Comparison of ENCODE assay signal across 7 cellular contexts in the genomic region with DNA sequence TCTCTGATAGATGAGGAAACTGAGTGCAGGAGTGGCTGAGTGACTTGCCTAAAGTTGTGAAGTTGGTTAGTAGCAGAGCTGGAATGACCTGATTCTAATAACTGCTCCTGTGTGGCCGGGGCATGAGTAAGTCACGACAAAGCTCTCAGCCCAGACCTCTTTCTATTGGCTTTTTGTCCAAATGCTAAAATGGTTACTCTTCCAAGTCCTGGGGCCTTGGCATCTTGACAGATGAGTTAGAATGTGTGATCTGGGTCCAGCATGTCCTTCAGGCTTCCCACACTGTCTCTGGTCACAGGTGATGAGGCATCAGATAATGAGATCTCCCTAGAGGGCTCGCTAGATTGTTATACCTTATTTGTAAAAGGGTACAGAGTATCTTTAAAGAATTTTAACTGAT.
A peak's percentile ranks its signal among the peaks of the same experiment; 100 is the strongest.
DNase-seq lines count a peak whose midpoint lies in the region; FAIRE-seq and TF ChIP-seq lines count a peak whose summit lies in the region.
"Not testable (repeated sequence)": the region's sequence is repeated elsewhere in the genome, so short reads cannot be mapped to it uniquely, and the experiment has no call there.

No MANE protein-coding gene starts in this region.

- TF ChIP-seq CTCF in astrocyte (IDR thresholded peaks at IDR 0.05; ENCODE audit: insufficient read depth, low read depth, low read length); epithelial cell of esophagus (IDR thresholded peaks at IDR 0.05; ENCODE audit: insufficient read depth, low read depth, low read length, missing control alignments); keratinocyte (optimal IDR thresholded peaks at IDR 0.05 in 1 of 3, IDR thresholded peaks at IDR 0.05 in 1 of 3, conservative IDR thresholded peaks at IDR 0.05 in 1 of 3; ENCODE audit: extremely low read depth in 1 of 3, insufficient read depth in 2 of 3, low read length in 3 of 3); smooth muscle cell (IDR thresholded peaks at IDR 0.05; ENCODE audit: borderline replicate concordance, insufficient read depth, poor library complexity, severe bottlenecking): not testable (repeated sequence)

- H3K4me3 Mint-ChIP-seq in astrocyte (ENCODE audit: unreplicated experiment) = not testable (repeated sequence)

- DNase-seq in ELF-1 (ENCODE audit: low read depth, low spot score) = peak; percentile 24
- not testable (repeated sequence) for DNase-seq in H54 (ENCODE audit: insufficient read length, low spot score); keratinocyte (ENCODE audit: low read depth, low spot score); smooth muscle cell (lab: John Stamatoyannopoulos, UW; ENCODE audit: unreplicated experiment)
- peak; percentile 28 for DNase-seq in MG63
- DNase-seq in astrocyte (ENCODE audit: low read depth) = peak; percentile 11
- DNase-seq in epithelial cell of esophagus (ENCODE audit: low read depth) = peak; percentile 38

- H3K27me3 ChIP-seq in MG63; astrocyte (ENCODE audit: insufficient read depth, low read length); keratinocyte (ENCODE audit: control insufficient read depth, extremely low read depth, insufficient read depth, low read length); smooth muscle cell (ENCODE audit: low read depth): not testable (repeated sequence)

- H3K9me1 ChIP-seq in keratinocyte (ENCODE audit: control insufficient read depth, extremely low read depth, insufficient read depth, low read length) = not testable (repeated sequence)

- not testable (repeated sequence) for H3K27ac ChIP-seq in astrocyte (ENCODE audit: low read depth, low read length); keratinocyte (ENCODE audit: control insufficient read depth, insufficient read depth, low read length)
- peak overlapping the region; percentile 33 for H3K27ac ChIP-seq in smooth muscle cell (ENCODE audit: low read depth)

- not testable (repeated sequence) for H3K36me3 Mint-ChIP-seq in astrocyte (ENCODE audit: low read depth, unreplicated experiment)

- dilution Hi-C loops in keratinocyte (cut with MboI; ENCODE audit: extremely low pct_ligation_motif_present, low sequenced_read_pairs) = not testable (repeated sequence)

- not testable (repeated sequence) for H2AFZ ChIP-seq in astrocyte (ENCODE audit: low read depth, low read length); keratinocyte (ENCODE audit: control insufficient read depth, low read length); smooth muscle cell (ENCODE audit: low read depth)

- H3K36me3 ChIP-seq in MG63; astrocyte (ENCODE audit: insufficient read depth, low read length); keratinocyte (ENCODE audit: control insufficient read depth in 2 of 2, extremely low read depth in 1 of 2, insufficient read depth in 2 of 2, low read length in 2 of 2); smooth muscle cell (ENCODE audit: low read depth): not testable (repeated sequence)

- not testable (repeated sequence) for H3K9me3 Mint-ChIP-seq in astrocyte (ENCODE audit: unreplicated experiment)

- H4K20me1 ChIP-seq in astrocyte (ENCODE audit: insufficient read depth, low read length); keratinocyte (ENCODE audit: control insufficient read depth, extremely low read depth, insufficient read depth, low read length); smooth muscle cell (ENCODE audit: low read depth): not testable (repeated sequence)

- H3K4me2 ChIP-seq in astrocyte (ENCODE audit: low read length); keratinocyte (ENCODE audit: control insufficient read depth, extremely low read depth, insufficient read depth, low read depth, low read length); smooth muscle cell: not testable (repeated sequence)

- 70% methylated on average over 3 of the region's 3 CpGs for WGBS in smooth muscle cell (ENCODE audit: low lambda C conversion rate)

- not testable (repeated sequence) for H3K9ac ChIP-seq in astrocyte (ENCODE audit: low read length); keratinocyte (ENCODE audit: control insufficient read depth, extremely low read depth, insufficient read depth, low read length); smooth muscle cell (ENCODE audit: low read depth)

- FAIRE-seq in H54 (lab: Jason Lieb, UNC) (peak; percentile 94), keratinocyte (lab: Jason Lieb, UNC) (peak; percentile 73)
- not testable (repeated sequence) for FAIRE-seq in astrocyte (lab: Jason Lieb, UNC)

- H3K27ac Mint-ChIP-seq in astrocyte (ENCODE audit: unreplicated experiment) = peak overlapping the region; percentile 2

- H3F3A ChIP-seq in smooth muscle cell (ENCODE audit: low read depth) = not testable (repeated sequence)

- not testable (repeated sequence) for H3K4me1 Mint-ChIP-seq in astrocyte (ENCODE audit: low read depth, unreplicated experiment)

- not testable (repeated sequence) for H3K4me1 ChIP-seq in astrocyte (ENCODE audit: insufficient read depth, low read length); keratinocyte (ENCODE audit: control insufficient read depth, extremely low read depth, insufficient read depth, low read length); smooth muscle cell (ENCODE audit: low read depth)

- not testable (repeated sequence) for H3K27me3 Mint-ChIP-seq in astrocyte (ENCODE audit: low read depth, unreplicated experiment)

- not testable (repeated sequence) for H3K79me2 ChIP-seq in astrocyte (ENCODE audit: insufficient read depth, low read length); keratinocyte (ENCODE audit: control insufficient read depth, insufficient read depth, low read length); smooth muscle cell (ENCODE audit: low read depth)

- not testable (repeated sequence) for H3K9me3 ChIP-seq in MG63; astrocyte (ENCODE audit: insufficient read depth, low read depth, low read length); keratinocyte (ENCODE audit: control insufficient read depth, low read depth, low read length); smooth muscle cell (replicated peaks; ENCODE audit: low read depth)

- not testable (repeated sequence) for H3K4me3 ChIP-seq in MG63; astrocyte (ENCODE audit: insufficient read depth, low read depth, low read length); epithelial cell of esophagus (ENCODE audit: low read length); keratinocyte (ENCODE audit: control insufficient read depth in 2 of 3, extremely low read depth in 1 of 3, insufficient read depth in 2 of 3, low read depth in 1 of 3, low read length in 3 of 3); smooth muscle cell

- not testable (repeated sequence) for TF ChIP-seq POLR2A in H54 (IDR thresholded peaks at IDR 0.05; ENCODE audit: low read depth, low read length)
